11 cellular contexts compared by ENCODE assay signal in genomic region chr5:151222054-151222768, GRCh38. TPM values are rescaled to one million over a fixed set of nuclear protein-coding genes. Genes with fewer than 3 reads are reported as not detected.
DNase-seq lines count a peak whose midpoint lies in the region; ATAC-seq, FAIRE-seq and TF ChIP-seq lines count a peak whose summit lies in the region.
"Had no signal": no experiment of that assay in that cellular context is flagged by ENCODE, and none has a peak within 500 bp of the region (broad histone marks: within the 10 kb centered on the region; RNA-seq: fewer than 3 reads in every experiment).

No MANE protein-coding gene starts in this region.

- H3K4me2 ChIP-seq in OCI-LY3 (ENCODE audit: low read length) (peak overlapping the region; percentile 99), osteoblast (ENCODE audit: insufficient read depth, low read length) (no peak overlapping the region)

- H3K36me3 Mint-ChIP-seq in CD14-positive monocyte (peaks cover 43 to 52% of the 10 kb centered on the region in 2 donors), endodermal cell (ENCODE audit: low read depth) (no peaks in the 10 kb centered on the region)

- 93 to 94% methylated on average over 4 to 6 of the region's 6 CpGs for WGBS in endodermal cell (ENCODE audit: insufficient coverage in 1 of 2, insufficient read length in 1 of 2), 2 experiments

- H3K27me3 ChIP-seq in OCI-LY3 (ENCODE audit: low read depth, low read length) (no peaks in the 10 kb centered on the region), endodermal cell (ENCODE audit: control insufficient read depth, insufficient read depth, low read length, poor library complexity, severe bottlenecking) (peaks cover 21% of the 10 kb centered on the region), osteoblast (ENCODE audit: insufficient read depth, low read length) (no peaks in the 10 kb centered on the region)

- ATAC-seq in HG03039 (IDR thresholded peaks at IDR 0.05; ENCODE audit: unreplicated experiment): no peak

- H3K27ac Mint-ChIP-seq in CD14-positive monocyte (peak overlapping the region; percentile 92 to 97 (median 94)), endodermal cell (no peak overlapping the region)

- peaks cover 67% of the 10 kb centered on the region for H3K79me2 ChIP-seq in OCI-LY3 (ENCODE audit: low read length)
- H3K79me2 ChIP-seq in osteoblast (ENCODE audit: insufficient read depth, low read length): no peaks in the 10 kb centered on the region

- H3K27ac ChIP-seq in OCI-LY3 (ENCODE audit: low read length) (no peak overlapping the region), endodermal cell (ENCODE audit: low read depth, low read length) (no peak overlapping the region), osteoblast (ENCODE audit: low read depth, low read length) (no peak overlapping the region)
- H3K27ac ChIP-seq: C4-2B had no signal

- peaks cover 69% of the 10 kb centered on the region for H3K4me1 Mint-ChIP-seq in CD14-positive monocyte
- H3K4me1 Mint-ChIP-seq in endodermal cell: peaks cover 4% of the 10 kb centered on the region

- peaks cover 0 to 3% (median 0%) of the 10 kb centered on the region in 3 donors for H3K27me3 Mint-ChIP-seq in CD14-positive monocyte (ENCODE audit: low read depth in 3 of 3)
- H3K27me3 Mint-ChIP-seq in endodermal cell (ENCODE audit: insufficient read depth): peaks cover 23% of the 10 kb centered on the region

- peaks cover 14% of the 10 kb centered on the region for H3K36me3 ChIP-seq in OCI-LY3 (replicated peaks; ENCODE audit: low read depth, low read length)
- H3K36me3 ChIP-seq in endodermal cell (ENCODE audit: control insufficient read depth, insufficient read depth, low read length): no peaks in the 10 kb centered on the region
- no peaks in the 10 kb centered on the region for H3K36me3 ChIP-seq in osteoblast (ENCODE audit: insufficient read depth, low read length)

- H3K4me3 Mint-ChIP-seq in CD14-positive monocyte (peak overlapping the region; percentile 90 to 96), endodermal cell (peak overlapping the region; percentile 70)

- no peak for FAIRE-seq in HTR-8/SVneo (lab: Jason Lieb, UNC)
- FAIRE-seq: endometrium, keratinocyte had no signal

- peak overlapping the region; percentile 100 for H3K4me3 ChIP-seq in OCI-LY3 (ENCODE audit: low read length)
- no peak overlapping the region for H3K4me3 ChIP-seq in endodermal cell (ENCODE audit: low read length)
- H3K4me3 ChIP-seq in osteoblast (ENCODE audit: insufficient read depth, low read length): no peak overlapping the region

- no peaks in the 10 kb centered on the region for H3K9me3 ChIP-seq in OCI-LY3 (ENCODE audit: insufficient read depth, low read length)
- no peaks in the 10 kb centered on the region for H3K9me3 ChIP-seq in endodermal cell (ENCODE audit: control insufficient read depth, low read length)
- no peaks in the 10 kb centered on the region for H3K9me3 ChIP-seq in osteoblast (ENCODE audit: low read depth, low read length)

- H4K20me1 ChIP-seq in OCI-LY3 (ENCODE audit: insufficient read depth, low read length): peaks cover 16% of the 10 kb centered on the region; the same call in 1 of the 2 replicates
- no peaks in the 10 kb centered on the region for H4K20me1 ChIP-seq in osteoblast (ENCODE audit: insufficient read depth, low read length)

- intact Hi-C loops in CD14-positive monocyte (cut with micrococcal nuclease): loop anchor here in 1 of 2 donors (2.0 kb wide), 1 partner anchor 13 kb away; no protein-coding TSS in a partner anchor

- no peak for DNase-seq in CD14-positive monocyte (ENCODE audit: low spot score)
- DNase-seq in endodermal cell: no peak
- peak; percentile 58 for DNase-seq in osteoblast (ENCODE audit: insufficient read length, low spot score, missing footprints)
- DNase-seq in NCI-H2107 (lab: John Stamatoyannopoulos, UW): no peak
- DNase-seq in HTR-8/SVneo (ENCODE audit: insufficient read length, low spot score): no peak
- no peak for DNase-seq in ecto neural progenitor cell (ENCODE audit: low spot score)

- H2AFZ ChIP-seq in OCI-LY3 (ENCODE audit: low read depth, low read length): no peak overlapping the region
- H2AFZ ChIP-seq in osteoblast (ENCODE audit: low read length): no peak overlapping the region

- H3K9ac ChIP-seq in OCI-LY3 (ENCODE audit: low read length) (peak overlapping the region; percentile 99), endodermal cell (ENCODE audit: extremely low read depth, low read length, poor library complexity, severe bottlenecking) (no peak overlapping the region)

- H3K9me3 Mint-ChIP-seq in CD14-positive monocyte (no peaks in the 10 kb centered on the region), endodermal cell (no peaks in the 10 kb centered on the region)

- H3K4me1 ChIP-seq in OCI-LY3 (ENCODE audit: low read length) (peaks cover 48% of the 10 kb centered on the region), endodermal cell (ENCODE audit: control insufficient read depth, insufficient read depth, low read length) (no peaks in the 10 kb centered on the region), osteoblast (ENCODE audit: insufficient read depth, low read length) (peaks cover 6% of the 10 kb centered on the region)

- TF ChIP-seq CTCF in CD14-positive monocyte (IDR thresholded peaks at IDR 0.05) (no peak), OCI-LY3 (IDR thresholded peaks at IDR 0.05; ENCODE audit: low read depth, low read length) (no peak), endodermal cell (conservative IDR thresholded peaks at IDR 0.05) (no peak), osteoblast (IDR thresholded peaks at IDR 0.05; ENCODE audit: extremely low read depth, low read depth, low read length) (no peak)

RNA-seq across cellular contexts. Expression of gene CCDC69, which starts 1.7 kb away (rescaled TPM):
- polyA plus RNA-seq in CD14-positive monocyte: 10 to 100 TPM; 68.4 to 84.1 TPM
- total RNA-seq in endodermal cell: 1 to 10 TPM; 4.4 to 6.4 TPM
- 2.5 TPM for polyA plus RNA-seq in endodermal cell (2013, experiment 1 of 2)
- 1.8 TPM for polyA plus RNA-seq in endodermal cell (2013, experiment 2 of 2)
- total RNA-seq in osteoblast: 10.5 and 10.9 TPM in 2 replicates

RNA-seq across cellular contexts. Expression of gene GM2A, which starts 30.8 kb away (rescaled TPM):
- polyA plus RNA-seq in CD14-positive monocyte: 10 to 100 TPM; 28.0 to 57.9 TPM
- total RNA-seq in endodermal cell: 10 to 100 TPM; 40.7 to 55.2 TPM
- polyA plus RNA-seq in endodermal cell (2013, experiment 1 of 2): 28.5 TPM
- 25.3 TPM for polyA plus RNA-seq in endodermal cell (2013, experiment 2 of 2)
- total RNA-seq in osteoblast: 35.5 and 42.1 TPM in 2 replicates
